11 cellular contexts compared by ENCODE assay signal in the genomic region with DNA sequence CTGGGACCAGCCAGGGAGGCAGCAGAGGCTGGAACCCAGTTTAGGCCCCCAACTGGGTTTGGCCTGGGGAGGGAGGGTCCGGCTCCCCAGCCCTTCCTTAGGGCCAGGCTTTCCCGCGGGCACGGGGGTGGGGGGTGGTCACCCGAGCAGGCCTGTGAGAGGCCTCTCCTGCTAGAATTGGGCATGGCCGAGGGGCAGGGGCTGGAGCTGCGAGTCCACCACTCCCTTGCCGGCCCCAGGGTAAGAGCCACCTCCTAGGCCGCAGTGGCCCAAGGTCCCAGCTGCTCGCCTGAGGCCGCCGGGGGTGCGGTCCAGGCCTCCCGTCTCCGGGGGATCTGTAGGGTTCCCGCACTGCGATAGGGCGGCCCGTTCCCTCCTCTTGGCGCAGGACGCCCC. TPM values are rescaled to one million over a fixed set of nuclear protein-coding genes. Genes with fewer than 3 reads are reported as not detected.
DNase-seq lines count a peak whose midpoint lies in the region; ATAC-seq and TF ChIP-seq lines count a peak whose summit lies in the region.
"Had no signal": no experiment of that assay in that cellular context is flagged by ENCODE, and none has a peak within 500 bp of the region (broad histone marks: within the 10 kb centered on the region; RNA-seq: fewer than 3 reads in every experiment).

No MANE protein-coding gene starts in this region.

- no peaks in the 10 kb centered on the region for H4K20me1 ChIP-seq in MM.1S (ENCODE audit: insufficient read depth, low read length)

- H3K9me3 ChIP-seq in CD8-positive, alpha-beta memory T cell (ENCODE audit: low read length), result no peaks in the 10 kb centered on the region
- H3K9me3 ChIP-seq in MM.1S (replicated peaks; ENCODE audit: insufficient read depth, low read length), result no peaks in the 10 kb centered on the region
- peaks cover 0 to 4% of the 10 kb centered on the region in 2 donors for H3K9me3 ChIP-seq in neuronal stem cell (replicated peaks in 1 of 2; ENCODE audit: control insufficient read depth in 2 of 2, insufficient read depth in 1 of 2, low read depth in 1 of 2, low read length in 2 of 2)

- peaks cover 0 to 10% (median 0%) of the 10 kb centered on the region in 3 donors for H3K4me1 Mint-ChIP-seq in CD8-positive, alpha-beta memory T cell
- peaks cover 0 to 3% of the 10 kb centered on the region in 2 donors for H3K4me1 Mint-ChIP-seq in natural killer cell

- peak overlapping the region; percentile 45 for H3K4me3 ChIP-seq in CD8-positive, alpha-beta memory T cell (ENCODE audit: low read length)
- H3K4me3 ChIP-seq in MM.1S (ENCODE audit: low read length) (peak overlapping the region; percentile 62), dorsolateral prefrontal cortex (peak overlapping the region in 35 of 59 donors; percentile 11 to 54 (median 35)), neuronal stem cell (ENCODE audit: low read length in 2 of 2) (peak overlapping the region in 1 of 2 donors; percentile 50)

- ATAC-seq in HG03280 (IDR thresholded peaks at IDR 0.05; ENCODE audit: unreplicated experiment) (no peak), natural killer cell (no peak)

- H2AK5ac ChIP-seq in neuronal stem cell (ENCODE audit: low read depth, low read length), result peak overlapping the region; percentile 96

- H3K4me3 Mint-ChIP-seq in CD8-positive, alpha-beta memory T cell, result peak overlapping the region in 6 of 7 donors; percentile 28 to 63 (median 55)
- H3K4me3 Mint-ChIP-seq in natural killer cell, result no peak overlapping the region
- H3K4me3 Mint-ChIP-seq: activated naive CD8-positive, alpha-beta T cell; stimulated activated naive CD8-positive, alpha-beta T cell treated with anti-CD3 and anti-CD28 coated beads, Interleukin-15, Interleukin-2, amounts not matched to agents 100 ng/mL and 50 ng/mL, for 24 hours had no signal

- no peaks in the 10 kb centered on the region for H3F3A ChIP-seq in MM.1S (ENCODE audit: insufficient read depth, low read length)

- no peaks in the 10 kb centered on the region for H3K9me3 Mint-ChIP-seq in CD8-positive, alpha-beta memory T cell
- no peaks in the 10 kb centered on the region for H3K9me3 Mint-ChIP-seq in natural killer cell
- H3K9me3 Mint-ChIP-seq: stimulated activated naive CD8-positive, alpha-beta T cell treated with anti-CD3 and anti-CD28 coated beads, Interleukin-15, Interleukin-2, amounts not matched to agents 100 ng/mL and 50 ng/mL, for 24 hours had no signal

- H3K4me2 ChIP-seq in MM.1S (ENCODE audit: low read depth, low read length) (peak overlapping the region; percentile 99), neuronal stem cell (ENCODE audit: insufficient read depth, low read length, poor library complexity, severe bottlenecking) (peak overlapping the region; percentile 69)

- no peak overlapping the region for H2BK120ac ChIP-seq in neuronal stem cell (ENCODE audit: low read depth, low read length)

- no peaks in the 10 kb centered on the region for H3K79me2 ChIP-seq in MM.1S (ENCODE audit: low read length)

- H3K36me3 Mint-ChIP-seq in CD8-positive, alpha-beta memory T cell, result no peaks in the 10 kb centered on the region
- no peaks in the 10 kb centered on the region for H3K36me3 Mint-ChIP-seq in natural killer cell
- H3K36me3 Mint-ChIP-seq: activated naive CD8-positive, alpha-beta T cell had no signal

- H3K27ac ChIP-seq in CD8-positive, alpha-beta memory T cell (ENCODE audit: low read depth, low read length), result no peak overlapping the region
- no peak overlapping the region for H3K27ac ChIP-seq in MM.1S (ENCODE audit: low read length)
- no peak overlapping the region for H3K27ac ChIP-seq in dorsolateral prefrontal cortex
- H3K27ac ChIP-seq in neuronal stem cell (replicated peaks; ENCODE audit: low read length), result no peak overlapping the region

- peak overlapping the region; percentile 44 for H3K18ac ChIP-seq in neuronal stem cell (ENCODE audit: low read length)

- WGBS in neuronal stem cell (ENCODE audit: extremely low coverage in 2 of 2, insufficient read length in 2 of 2, insufficient replicate concordance in 1 of 2), 2 donors, result no CpG with 5 or more reads among the region's 21 CpGs

- H3K4me1 ChIP-seq in CD8-positive, alpha-beta memory T cell (ENCODE audit: insufficient read depth, low read length), result peaks cover 10% of the 10 kb centered on the region
- H3K4me1 ChIP-seq in MM.1S (ENCODE audit: low read length) (no peaks in the 10 kb centered on the region), neuronal stem cell (ENCODE audit: control insufficient read depth in 2 of 2, insufficient read depth in 1 of 2, low read depth in 1 of 2, low read length in 2 of 2) (peaks cover 4 to 7% of the 10 kb centered on the region in 2 donors)

- H4K91ac ChIP-seq in neuronal stem cell (ENCODE audit: low read depth, low read length, poor library complexity), result no peak overlapping the region

- H2BK12ac ChIP-seq in neuronal stem cell (ENCODE audit: low read length), result peak overlapping the region; percentile 97

- H2AFZ ChIP-seq in MM.1S (ENCODE audit: low read length), result peak overlapping the region; percentile 87
- H2AFZ ChIP-seq in neuronal stem cell (ENCODE audit: low read length), result peak overlapping the region; percentile 82

- peak overlapping the region; percentile 44 for H3K23ac ChIP-seq in neuronal stem cell (ENCODE audit: low read depth, low read length, poor library complexity)

- H3K27me3 ChIP-seq in CD8-positive, alpha-beta memory T cell (ENCODE audit: insufficient read depth, low read length, poor library complexity, severe bottlenecking), result no peaks in the 10 kb centered on the region
- H3K27me3 ChIP-seq in MM.1S (replicated peaks; ENCODE audit: insufficient read depth, low read length), result peaks cover 28% of the 10 kb centered on the region
- H3K27me3 ChIP-seq in dorsolateral prefrontal cortex, result peaks cover 0 to 80% (median 56%) of the 10 kb centered on the region in 45 donors
- peaks cover 16 to 45% (median 36%) of the 10 kb centered on the region in 3 experiments for H3K27me3 ChIP-seq in neuronal stem cell (ENCODE audit: control insufficient read depth in 3 of 3, insufficient read depth in 3 of 3, low read depth in 1 of 3, low read length in 3 of 3)

- no peaks in the 10 kb centered on the region for H3K9me2 ChIP-seq in MM.1S (replicated peaks; ENCODE audit: insufficient read depth, low read length)

- intact Hi-C loops in dorsolateral prefrontal cortex (cut with DNase I), result loop anchor here in 1 of 2 donors (10.0 kb wide), 1 partner anchor 220 kb away; a partner anchor contains a TSS
- intact Hi-C loops in natural killer cell (cut with micrococcal nuclease), result no loop called here

- CTCF ChIA-PET in CD8-positive, alpha-beta memory T cell (lab: Charles Lee), result interaction anchor here (0.6 to 4.0 kb wide), 27 partner anchors 9 to 242 kb away, joined by 3 to 49 read pairs (median 3); a partner anchor contains a TSS

- no peaks in the 10 kb centered on the region for H3K27me3 Mint-ChIP-seq in CD8-positive, alpha-beta memory T cell
- peaks cover 0 to 5% of the 10 kb centered on the region in 2 donors for H3K27me3 Mint-ChIP-seq in natural killer cell (ENCODE audit: low read depth in 2 of 2)
- H3K27me3 Mint-ChIP-seq: activated naive CD8-positive, alpha-beta T cell had no signal

- H3K27ac Mint-ChIP-seq in CD8-positive, alpha-beta memory T cell, result no peak overlapping the region
- H3K27ac Mint-ChIP-seq in natural killer cell, result no peak overlapping the region
- H3K27ac Mint-ChIP-seq: activated naive CD8-positive, alpha-beta T cell; stimulated activated naive CD8-positive, alpha-beta T cell treated with anti-CD3 and anti-CD28 coated beads, Interleukin-15, Interleukin-2, amounts not matched to agents 100 ng/mL and 50 ng/mL, for 24 hours had no signal

- peak overlapping the region; percentile 47 for H3K14ac ChIP-seq in neuronal stem cell (ENCODE audit: low read length)

- no peak overlapping the region for H2BK5ac ChIP-seq in neuronal stem cell (ENCODE audit: low read length)

- H3K9ac ChIP-seq in MM.1S (ENCODE audit: low read length), result peak overlapping the region; percentile 62; the same call in 1 of the 2 replicates
- no peak overlapping the region for H3K9ac ChIP-seq in neuronal stem cell (ENCODE audit: low read depth, low read length, poor library complexity)

- POLR2A ChIA-PET in CD8-positive, alpha-beta memory T cell (lab: Charles Lee), result interaction anchor here (0.5 to 1.8 kb wide), 6 partner anchors 10 to 223 kb away, joined by 3 to 13 read pairs (median 4); a partner anchor contains a TSS

- H2BK15ac ChIP-seq in neuronal stem cell (ENCODE audit: low read length), result peak overlapping the region; percentile 83

- no peak overlapping the region for H3K4ac ChIP-seq in neuronal stem cell (ENCODE audit: low read length)

- TF ChIP-seq CTCF in MM.1S (IDR thresholded peaks at IDR 0.05; ENCODE audit: low read length), result no peak
- no peak for TF ChIP-seq CTCF in dorsolateral prefrontal cortex (IDR thresholded peaks at IDR 0.05 in 54 of 56, conservative IDR thresholded peaks at IDR 0.05 in 2 of 56; ENCODE audit: low read depth in 1 of 56, partially characterized antibody in 56 of 56)
- TF ChIP-seq CTCF in natural killer cell (IDR thresholded peaks at IDR 0.05), result no peak

- no peak overlapping the region for H4K8ac ChIP-seq in neuronal stem cell (ENCODE audit: low read depth, low read length)

- peak in 1 of 5 donors; percentile 52 for DNase-seq in CD8-positive, alpha-beta memory T cell
- DNase-seq in MM.1S (no peak), dorsolateral prefrontal cortex (no peak), neuronal stem cell (ENCODE audit: low spot score) (no peak), EL (no peak), natural killer cell (no peak)
- DNase-seq in activated CD4-positive, CD25-positive, alpha-beta regulatory T cell treated with anti-CD3 and anti-CD28 coated beads, Interleukin-2, amount 50 U/mL, for 72 hours, result no peak
- DNase-seq: NCI-H187 treated with DMSO at 0.1 percent for 48 hours had no signal

- H3K79me1 ChIP-seq in neuronal stem cell (ENCODE audit: low read depth, low read length), result peaks cover 1% of the 10 kb centered on the region

- H3K36me3 ChIP-seq in CD8-positive, alpha-beta memory T cell (ENCODE audit: insufficient read depth, low read length), result no peaks in the 10 kb centered on the region
- no peaks in the 10 kb centered on the region for H3K36me3 ChIP-seq in MM.1S (replicated peaks; ENCODE audit: insufficient read depth, low read length)
- H3K36me3 ChIP-seq in neuronal stem cell (replicated peaks in 1 of 2; ENCODE audit: control insufficient read depth in 2 of 2, insufficient read depth in 2 of 2, low read length in 2 of 2), result no peaks in the 10 kb centered on the region

RNA-seq across cellular contexts. Expression of a gene that starts 6.1 kb away (rescaled TPM):
- total RNA-seq in CD8-positive, alpha-beta memory T cell, result 1 to 10 TPM; 1.2 to 2.4 TPM
- 1.1 TPM for polyA plus RNA-seq in CD8-positive, alpha-beta memory T cell
- total RNA-seq in dorsolateral prefrontal cortex (1 to 10 TPM in 17 of 120 experiments, under 1 TPM in 67, not detected in 36; 0.20 to 2.8 (median 0.70) TPM), natural killer cell (1 to 10 TPM; 3.5 to 5.2 (median 5.0) TPM)
- 0.75 TPM for polyA plus RNA-seq in neuronal stem cell (2013, experiment 1 of 2)
- 0.87 TPM for polyA plus RNA-seq in neuronal stem cell (2013, experiment 2 of 2)

RNA-seq across cellular contexts. Expression of a gene that starts 6.3 kb away (rescaled TPM):
- total RNA-seq in CD8-positive, alpha-beta memory T cell, result 10 to 100 TPM; 20.4 to 20.7 TPM
- 39.7 TPM for polyA plus RNA-seq in CD8-positive, alpha-beta memory T cell
- 10 to 100 TPM in 34 of 120 experiments, 1 to 10 TPM in 86; 4.1 to 15.0 (median 8.8) TPM for total RNA-seq in dorsolateral prefrontal cortex
- polyA plus RNA-seq in neuronal stem cell (2013, experiment 1 of 2), result 8.9 TPM
- 9.1 TPM for polyA plus RNA-seq in neuronal stem cell (2013, experiment 2 of 2)
- 10 to 100 TPM; 19.0 to 21.7 (median 20.0) TPM for total RNA-seq in natural killer cell

RNA-seq across cellular contexts. Expression of a gene that starts 17.1 kb away (rescaled TPM):
- 1 to 10 TPM; 1.8 to 2.1 TPM for total RNA-seq in CD8-positive, alpha-beta memory T cell
- 0.81 TPM for polyA plus RNA-seq in CD8-positive, alpha-beta memory T cell
- total RNA-seq in dorsolateral prefrontal cortex, result 1 to 10 TPM; 1.5 to 6.7 (median 3.8) TPM
- polyA plus RNA-seq in neuronal stem cell (2013, experiment 1 of 2), result 1.1 TPM
- polyA plus RNA-seq in neuronal stem cell (2013, experiment 2 of 2), result 1.2 TPM
- total RNA-seq in natural killer cell, result 1 to 10 TPM; 1.5 to 2.4 (median 2.2) TPM

RNA-seq across cellular contexts. Expression of a gene that starts 19.1 kb away (rescaled TPM):
- total RNA-seq in CD8-positive, alpha-beta memory T cell, result 10 to 100 TPM; 86.9 to 91.5 TPM
- polyA plus RNA-seq in CD8-positive, alpha-beta memory T cell, result 22.5 TPM
- 100 to 1,000 TPM in 19 of 120 experiments, 10 to 100 TPM in 101; 50.7 to 122 (median 86.8) TPM for total RNA-seq in dorsolateral prefrontal cortex
- polyA plus RNA-seq in neuronal stem cell (2013, experiment 1 of 2), result 26.4 TPM
- 25.5 TPM for polyA plus RNA-seq in neuronal stem cell (2013, experiment 2 of 2)
- total RNA-seq in natural killer cell, result 10 to 100 TPM; 27.6 to 35.0 (median 30.6) TPM

RNA-seq across cellular contexts. Expression of a gene that starts 21.8 kb away (rescaled TPM):
- 10 to 100 TPM; 47.3 to 49.8 TPM for total RNA-seq in CD8-positive, alpha-beta memory T cell
- polyA plus RNA-seq in CD8-positive, alpha-beta memory T cell, result 17.7 TPM
- total RNA-seq in dorsolateral prefrontal cortex, result 10 to 100 TPM; 24.7 to 43.4 (median 32.3) TPM
- polyA plus RNA-seq in neuronal stem cell (2013, experiment 1 of 2), result 13.1 TPM
- 12.9 TPM for polyA plus RNA-seq in neuronal stem cell (2013, experiment 2 of 2)
- total RNA-seq in natural killer cell, result 10 to 100 TPM; 46.1 to 52.0 (median 46.9) TPM
